In the genomic region with DNA sequence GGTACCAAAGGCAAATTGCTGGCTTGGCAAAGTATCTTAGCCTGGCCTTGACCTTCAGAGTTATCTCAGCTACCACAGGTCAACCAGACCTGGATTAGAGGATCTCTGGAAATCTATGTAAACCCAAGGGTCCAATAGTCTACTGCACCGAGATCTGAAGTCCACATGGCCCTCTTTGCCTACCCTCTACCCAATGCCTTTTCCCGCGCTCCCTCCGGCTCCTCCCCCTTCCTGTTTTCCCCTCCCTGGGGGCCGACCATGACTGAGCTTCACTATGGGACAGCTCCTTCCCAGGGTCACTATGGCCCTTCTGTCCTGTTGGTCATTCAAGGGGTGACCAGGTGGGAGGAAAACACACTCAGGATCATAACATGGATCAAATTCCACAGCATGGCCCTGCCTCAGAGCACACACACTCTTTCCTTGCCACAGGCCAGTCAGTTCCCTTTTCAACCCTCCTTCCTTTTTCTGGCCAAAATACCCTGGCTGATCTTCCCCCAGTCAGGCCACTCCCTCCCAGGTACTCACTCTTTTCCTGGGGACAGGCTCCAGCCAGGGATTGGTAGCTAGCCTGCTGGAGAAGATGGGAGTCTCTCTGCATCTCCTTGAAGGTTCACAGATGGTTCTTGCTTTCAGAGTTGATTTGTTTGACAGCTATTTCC, we compare ENCODE assay signal across 19 cellular contexts.
"Had no signal": no experiment of that assay in that cellular context is flagged by ENCODE, and none has a peak within 500 bp of the region (broad histone marks: within the 10 kb centered on the region; RNA-seq: fewer than 3 reads in every experiment).

No MANE protein-coding gene starts in this region.

- H3K4me1 ChIP-seq: adrenal gland, gastroesophageal sphincter, sigmoid colon, testis had no signal

- H3K27me3 ChIP-seq: left lung, sigmoid colon, testis had no signal

- DNase-seq: activated CD4-positive, alpha-beta T cell treated with anti-CD3 and anti-CD28 coated beads for 36 hours; activated naive CD4-positive, alpha-beta T cell treated with anti-CD3 and anti-CD28 coated beads, Interleukin-2, amount 50 U/mL, for 16 hours; adrenal gland; central memory CD4-positive, alpha-beta T cell; effector memory CD8-positive, alpha-beta T cell; islet precursor cell; left lung; mucosa of descending colon; naive thymus-derived CD8-positive, alpha-beta T cell; occipital lobe; sigmoid colon; stimulated activated CD4-positive, alpha-beta T cell treated with anti-CD3 and anti-CD28 coated beads, Interleukin-2, amount 100 ng/mL, for 48 hours; stimulated activated CD8-positive, alpha-beta memory T cell treated with anti-CD3 and anti-CD28 coated beads, Interleukin-4, amount 100 ng/mL, for 48 hours; stimulated activated naive CD8-positive, alpha-beta T cell treated with anti-CD3 and anti-CD28 coated beads, Interleukin-15, amount 100 ng/mL, for 72 hours; testis had no signal

- H3K27ac Mint-ChIP-seq: activated CD4-positive, alpha-beta T cell treated with anti-CD3 and anti-CD28 coated beads for 36 hours; activated T-helper 2 cell treated with anti-CD3 and anti-CD28 coated beads, Interferon-gamma antibody, Interleukin-2, Interleukin-4, amounts not matched to agents 10 μg/mL and 5 μg/mL and 100 μg/mL, durations not matched to agents 14 hours and 24 hours and 36 hours; effector memory CD8-positive, alpha-beta T cell; naive thymus-derived CD8-positive, alpha-beta T cell had no signal

- H3K4me3 ChIP-seq: adrenal gland, coronary artery, gastroesophageal sphincter, left lung, mucosa of descending colon, sigmoid colon, testis had no signal

- H3K27ac ChIP-seq: adrenal gland, coronary artery, epithelial cell of prostate, gastroesophageal sphincter, left lung, sigmoid colon, testis had no signal

- H3K9me3 ChIP-seq: adrenal gland, gastroesophageal sphincter, left lung, mucosa of descending colon, sigmoid colon, testis had no signal

- H3K9me3 Mint-ChIP-seq: activated T-helper 2 cell treated with anti-CD3 and anti-CD28 coated beads, Interferon-gamma antibody, Interleukin-2, Interleukin-4, amounts not matched to agents 10 μg/mL and 5 μg/mL and 100 μg/mL, durations not matched to agents 14 hours and 24 hours and 36 hours; effector memory CD8-positive, alpha-beta T cell; stimulated activated naive CD8-positive, alpha-beta T cell treated with anti-CD3 and anti-CD28 coated beads, Interleukin-15, amount 100 ng/mL, for 72 hours had no signal

- H3K4me3 Mint-ChIP-seq: activated CD4-positive, alpha-beta T cell treated with anti-CD3 and anti-CD28 coated beads for 36 hours; effector memory CD8-positive, alpha-beta T cell; naive thymus-derived CD8-positive, alpha-beta T cell; stimulated activated naive CD8-positive, alpha-beta T cell treated with anti-CD3 and anti-CD28 coated beads, Interleukin-15, amount 100 ng/mL, for 72 hours had no signal

- ATAC-seq: activated CD4-positive, alpha-beta T cell treated with anti-CD3 and anti-CD28 coated beads for 36 hours; effector memory CD8-positive, alpha-beta T cell; gastroesophageal sphincter; left lung; mucosa of descending colon; naive thymus-derived CD8-positive, alpha-beta T cell; stimulated activated naive CD8-positive, alpha-beta T cell treated with anti-CD3 and anti-CD28 coated beads, Interleukin-15, amount 100 ng/mL, for 72 hours had no signal

- H3K36me3 ChIP-seq: adrenal gland, gastroesophageal sphincter, left lung, sigmoid colon had no signal

- H3K4me1 Mint-ChIP-seq: activated CD4-positive, alpha-beta T cell treated with anti-CD3 and anti-CD28 coated beads for 36 hours; stimulated activated naive CD8-positive, alpha-beta T cell treated with anti-CD3 and anti-CD28 coated beads, Interleukin-15, amount 100 ng/mL, for 72 hours had no signal

- H3K36me3 Mint-ChIP-seq: naive thymus-derived CD8-positive, alpha-beta T cell had no signal
